ENCODE assay signal across 1 cellular context in genomic region chr14:25042362-25043299, GRCh38.
TF ChIP-seq lines count a peak whose summit lies in the region.

No MANE protein-coding gene starts in this region.

TF ChIP-seq in HepG2, 621 proteins besides CTCF, POLR2A, EP300 and RAD21 (continued from another document and continues in another):
- TF ChIP-seq GMEB1 (CRISPR knock-in tag; IDR thresholded peaks at IDR 0.05; ENCODE audit: borderline replicate concordance) (no peak), RCOR2 (CRISPR knock-in tag; IDR thresholded peaks at IDR 0.05) (no peak), SKI (IDR thresholded peaks at IDR 0.05; ENCODE audit: partially characterized antibody) (no peak), DMTF1 (CRISPR knock-in tag; IDR thresholded peaks at IDR 0.05) (no peak), ZNF737 (CRISPR knock-in tag; IDR thresholded peaks at IDR 0.05; ENCODE audit: borderline replicate concordance) (peak; percentile 24; the same call in 1 of the 2 replicates), ATF5 (CRISPR knock-in tag; IDR thresholded peaks at IDR 0.05; ENCODE audit: low read depth) (no peak), REL (CRISPR knock-in tag; conservative IDR thresholded peaks at IDR 0.05) (no peak), FOSL1 (CRISPR knock-in tag; IDR thresholded peaks at IDR 0.05; ENCODE audit: borderline replicate concordance) (no peak), SP1 (IDR thresholded peaks at IDR 0.05) (no peak), SP1 (CRISPR knock-in tag; IDR thresholded peaks at IDR 0.05) (no peak), SIN3A (IDR thresholded peaks at IDR 0.05; ENCODE audit: borderline replicate concordance, low read depth, low read length) (no peak), RBAK (CRISPR knock-in tag; IDR thresholded peaks at IDR 0.05) (no peak), HOXA5 (CRISPR knock-in tag; IDR thresholded peaks at IDR 0.05) (no peak; the same call in 1 of the 2 replicates), ASH2L (IDR thresholded peaks at IDR 0.05; ENCODE audit: insufficient read length, low read depth, low read length) (no peak), CENPX (CRISPR knock-in tag; IDR thresholded peaks at IDR 0.05) (no peak), PHF8 (CRISPR knock-in tag; IDR thresholded peaks at IDR 0.05) (no peak), SNAPC4 (CRISPR knock-in tag; IDR thresholded peaks at IDR 0.05) (no peak), ZFP1 (CRISPR knock-in tag; IDR thresholded peaks at IDR 0.05) (no peak), CBFB (CRISPR knock-in tag; IDR thresholded peaks at IDR 0.05) (no peak), ZNF512B (CRISPR knock-in tag; IDR thresholded peaks at IDR 0.05; ENCODE audit: borderline replicate concordance) (no peak), CREBL2 (CRISPR knock-in tag; IDR thresholded peaks at IDR 0.05; ENCODE audit: borderline replicate concordance) (no peak), HIVEP1 (CRISPR knock-in tag; IDR thresholded peaks at IDR 0.05) (no peak), MXI1 (IDR thresholded peaks at IDR 0.05; ENCODE audit: borderline replicate concordance, low read depth, low read length) (no peak), ADNP (CRISPR knock-in tag; IDR thresholded peaks at IDR 0.05) (no peak), ZGPAT (CRISPR knock-in tag; IDR thresholded peaks at IDR 0.05) (no peak), SIX4 (CRISPR knock-in tag; IDR thresholded peaks at IDR 0.05) (no peak), ZNF253 (CRISPR knock-in tag; IDR thresholded peaks at IDR 0.05; ENCODE audit: borderline replicate concordance) (no peak), ZNF33B (CRISPR knock-in tag; IDR thresholded peaks at IDR 0.05) (no peak), ZNF580 (CRISPR knock-in tag; IDR thresholded peaks at IDR 0.05; ENCODE audit: borderline replicate concordance, low read depth) (no peak), JUN (CRISPR knock-in tag; IDR thresholded peaks at IDR 0.05) (no peak), HMGA1 (CRISPR knock-in tag; conservative IDR thresholded peaks at IDR 0.05) (no peak), TFAP4 (IDR thresholded peaks at IDR 0.05; ENCODE audit: borderline replicate concordance, low read depth) (no peak), PREB (CRISPR knock-in tag; IDR thresholded peaks at IDR 0.05) (no peak), CCDC6 (CRISPR knock-in tag; IDR thresholded peaks at IDR 0.05) (no peak), ZKSCAN8 (CRISPR knock-in tag; IDR thresholded peaks at IDR 0.05; ENCODE audit: borderline replicate concordance) (no peak), ZBTB10 (CRISPR knock-in tag; IDR thresholded peaks at IDR 0.05; ENCODE audit: borderline replicate concordance) (no peak), AKAP8 (CRISPR knock-in tag; IDR thresholded peaks at IDR 0.05) (no peak), FOXJ3 (CRISPR knock-in tag; IDR thresholded peaks at IDR 0.05; ENCODE audit: borderline replicate concordance) (no peak), SNAPC5 (CRISPR knock-in tag; IDR thresholded peaks at IDR 0.05; ENCODE audit: borderline replicate concordance) (no peak), ZNF644 (CRISPR knock-in tag; IDR thresholded peaks at IDR 0.05; ENCODE audit: low read depth) (no peak), RFX3 (CRISPR knock-in tag; IDR thresholded peaks at IDR 0.05) (no peak; the same call in 1 of the 2 replicates), KLF13 (CRISPR knock-in tag; IDR thresholded peaks at IDR 0.05) (no peak), WIZ (CRISPR knock-in tag; IDR thresholded peaks at IDR 0.05) (no peak), KAT8 (CRISPR knock-in tag; IDR thresholded peaks at IDR 0.05) (no peak), ZNF251 (CRISPR knock-in tag; IDR thresholded peaks at IDR 0.05) (no peak), SMARCC2 (IDR thresholded peaks at IDR 0.05) (no peak), ONECUT2 (CRISPR knock-in tag; IDR thresholded peaks at IDR 0.05) (0 out of 2 replicates have a peak, but pooled peaks have one; percentile 4), ZNF274 (CRISPR knock-in tag; IDR thresholded peaks at IDR 0.05) (no peak)
